21 cellular contexts compared by ENCODE assay signal in the genomic region with DNA sequence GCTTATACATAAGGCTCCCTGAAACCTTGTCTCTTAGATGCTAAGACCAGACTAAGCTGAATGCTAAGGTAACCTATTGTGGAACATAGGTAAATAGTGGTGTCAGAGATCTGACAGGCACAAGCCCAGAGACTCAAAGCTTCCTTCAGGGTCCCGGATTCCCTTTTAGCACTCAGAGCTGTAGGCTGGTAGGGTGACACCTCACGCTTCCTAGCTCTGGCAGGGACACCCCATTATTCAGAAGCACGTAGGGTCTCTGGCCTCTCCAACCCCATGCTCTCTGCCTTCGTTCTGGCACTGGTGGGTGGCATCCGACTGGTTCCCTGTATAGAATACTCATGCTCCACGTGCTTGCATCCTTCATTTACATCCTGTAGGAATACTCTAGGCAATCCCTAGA.
"Had no signal": no experiment of that assay in that cellular context is flagged by ENCODE, and none has a peak within 500 bp of the region (broad histone marks: within the 10 kb centered on the region; RNA-seq: fewer than 3 reads in every experiment).

No MANE protein-coding gene starts in this region.

- H3K4me1 ChIP-seq: right lobe of liver had no signal

- H3K27me3 Mint-ChIP-seq: activated CD4-positive, alpha-beta T cell treated with anti-CD3 and anti-CD28 coated beads for 36 hours; memory B cell; stimulated activated naive CD8-positive, alpha-beta T cell treated with anti-CD3 and anti-CD28 coated beads, Interleukin-15, amount 100 ng/mL, for 72 hours had no signal

- H3K27me3 ChIP-seq: gastrocnemius medialis, right lobe of liver, transverse colon had no signal

- H3K9me3 ChIP-seq: gastrocnemius medialis, right lobe of liver, transverse colon had no signal

- H3K4me3 Mint-ChIP-seq: activated CD4-positive, alpha-beta T cell treated with anti-CD3 and anti-CD28 coated beads for 36 hours; activated T-helper 1 cell treated with anti-CD3 and anti-CD28 coated beads, Interleukin-12 subunit alpha, Interleukin-12 subunit beta, Interleukin-2, Interleukin-4 antibody, amounts not matched to agents 30 ng/mL and 10 ng/mL and 1 ng/mL, durations not matched to agents 14 hours and 24 hours and 36 hours; memory B cell; nephron progenitor cell; stimulated activated naive CD8-positive, alpha-beta T cell treated with anti-CD3 and anti-CD28 coated beads, Interleukin-15, amount 100 ng/mL, for 72 hours; T-helper 2 cell treated with Interferon-gamma antibody and Interleukin-4, amounts not matched to agents 5 μg/mL and 100 μg/mL, for 36 hours; WTC11 had no signal

- H3K27ac Mint-ChIP-seq: activated CD4-positive, alpha-beta T cell treated with anti-CD3 and anti-CD28 coated beads for 36 hours; activated T-helper 1 cell treated with anti-CD3 and anti-CD28 coated beads, Interleukin-12 subunit alpha, Interleukin-12 subunit beta, Interleukin-2, Interleukin-4 antibody, amounts not matched to agents 30 ng/mL and 10 ng/mL and 1 ng/mL, durations not matched to agents 14 hours and 24 hours and 36 hours; memory B cell; stimulated activated naive CD8-positive, alpha-beta T cell treated with anti-CD3 and anti-CD28 coated beads, Interleukin-15, amount 100 ng/mL, for 72 hours; T-helper 2 cell treated with Interferon-gamma antibody and Interleukin-4, amounts not matched to agents 5 μg/mL and 100 μg/mL, for 36 hours; WTC11 had no signal

- H3K4me3 ChIP-seq: gastrocnemius medialis, right lobe of liver, skin epidermis, transverse colon had no signal

- H3K27ac ChIP-seq: parathyroid adenoma, right lobe of liver, transverse colon had no signal

- H3K9ac ChIP-seq: parathyroid adenoma had no signal

- ATAC-seq: activated CD4-positive, alpha-beta T cell treated with anti-CD3 and anti-CD28 coated beads for 36 hours; activated naive CD4-positive, alpha-beta T cell treated with anti-CD3 and anti-CD28 coated beads, Interleukin-2, amount 50 U/mL, for 72 hours; esophagus mucosa; gastrocnemius medialis; right lobe of liver; stimulated activated naive CD8-positive, alpha-beta T cell treated with anti-CD3 and anti-CD28 coated beads, Interleukin-15, amount 100 ng/mL, for 72 hours had no signal

- H3K9me3 Mint-ChIP-seq: activated T-helper 1 cell treated with anti-CD3 and anti-CD28 coated beads, Interleukin-12 subunit alpha, Interleukin-12 subunit beta, Interleukin-2, Interleukin-4 antibody, amounts not matched to agents 30 ng/mL and 10 ng/mL and 1 ng/mL, durations not matched to agents 14 hours and 24 hours and 36 hours; memory B cell; nephron progenitor cell; T-helper 2 cell treated with Interferon-gamma antibody and Interleukin-4, amounts not matched to agents 5 μg/mL and 100 μg/mL, for 36 hours; WTC11 had no signal

- H3K36me3 Mint-ChIP-seq: WTC11 had no signal

- DNase-seq: activated CD4-positive, alpha-beta T cell treated with anti-CD3 and anti-CD28 coated beads for 36 hours; activated CD4-positive, alpha-beta T cell treated with anti-CD3 and anti-CD28 coated beads, Interleukin-2, amount 50 U/mL, for 4 hours; activated gamma-delta T cell; central memory CD4-positive, alpha-beta T cell; effector memory CD4-positive, alpha-beta T cell; gastrocnemius medialis; hypothalamus; nucleus accumbens; right lobe of liver; stimulated activated CD4-positive, alpha-beta T cell treated with anti-CD3 and anti-CD28 coated beads, Interleukin-1b, Interleukin-23, amount 100 ng/mL, for 48 hours; stimulated activated naive CD8-positive, alpha-beta T cell treated with anti-CD3 and anti-CD28 coated beads, Interleukin-15, amount 100 ng/mL, for 72 hours; transverse colon had no signal

- H2AFZ ChIP-seq: parathyroid adenoma had no signal

- H3K36me3 ChIP-seq: gastrocnemius medialis, right lobe of liver, transverse colon had no signal

- H3K4me1 Mint-ChIP-seq: WTC11 had no signal
